14 cellular contexts compared by ENCODE assay signal in genomic region chr21:14617040-14617393, GRCh38.
"Had no signal": no experiment of that assay in that cellular context is flagged by ENCODE, and none has a peak within 500 bp of the region (broad histone marks: within the 10 kb centered on the region; RNA-seq: fewer than 3 reads in every experiment).

No MANE protein-coding gene starts in this region.

- H3K27ac Mint-ChIP-seq: activated naive CD8-positive, alpha-beta T cell treated with anti-CD3 and anti-CD28 coated beads, Interleukin-2, amount 10 ng/mL, durations not matched to agents 7 days and 5 days; nephron progenitor cell had no signal

- H3K27me3 Mint-ChIP-seq: activated naive CD8-positive, alpha-beta T cell treated with anti-CD3 and anti-CD28 coated beads, Interleukin-2, amount 10 ng/mL, durations not matched to agents 7 days and 5 days had no signal

- H3K27me3 ChIP-seq: ovary, tibial artery, vagina had no signal

- DNase-seq: activated CD4-positive, alpha-beta T cell treated with anti-CD3 and anti-CD28 coated beads, Interleukin-2, amount 50 U/mL, for 1 hour; activated effector memory CD4-positive, alpha-beta T cell treated with anti-CD3 and anti-CD28 coated beads, Interleukin-2, amount 50 U/mL, for 16 hours; activated naive CD8-positive, alpha-beta T cell treated with anti-CD3 and anti-CD28 coated beads, Interleukin-2, amount 10 ng/mL, durations not matched to agents 7 days and 5 days; activated T-cell treated with anti-CD3 and anti-CD28 coated beads, Interleukin-2, amount 50 U/mL, for 1 hour; aorta; hippocampal formation; left colon; nephron progenitor cell; ovary; stimulated activated CD4-positive, alpha-beta T cell treated with anti-CD3 and anti-CD28 coated beads, Interleukin-15, amount 100 ng/mL, for 24 hours; stimulated activated CD4-positive, alpha-beta T cell treated with anti-CD3 and anti-CD28 coated beads, Interleukin-4, amount 100 ng/mL, for 24 hours; tibial artery had no signal

- H3K4me1 ChIP-seq: tibial artery, vagina had no signal

- ATAC-seq: esophagus mucosa, left colon had no signal

- H3K9me3 ChIP-seq: ovary, tibial artery, vagina had no signal

- H3K27ac ChIP-seq: ovary, tibial artery, vagina had no signal

- H3K4me3 Mint-ChIP-seq: activated naive CD8-positive, alpha-beta T cell treated with anti-CD3 and anti-CD28 coated beads, Interleukin-2, amount 10 ng/mL, durations not matched to agents 7 days and 5 days; nephron progenitor cell had no signal
